In genomic region chr1:153962088-153963029, GRCh38 we compare ENCODE assay signal across 5 cellular contexts.
DNase-seq lines count a peak whose midpoint lies in the region; ATAC-seq lines count a peak whose summit lies in the region.

No MANE protein-coding gene starts in this region.

- H3K36me3 ChIP-seq in HUES48 (ENCODE audit: control insufficient read depth, insufficient read depth, low read length) (peaks cover 31% of the 10 kb centered on the region), muscle layer of colon (ENCODE audit: insufficient read depth, low read length) (peaks cover 18% of the 10 kb centered on the region)

- peak overlapping the region; percentile 93 for H3K4me3 ChIP-seq in HUES48 (ENCODE audit: low read depth, low read length)
- H3K4me3 ChIP-seq in muscle layer of colon (ENCODE audit: low read depth in 1 of 2, low read length in 2 of 2): peak overlapping the region; percentile 67 to 79

- H3K4me1 ChIP-seq in HUES48 (ENCODE audit: control insufficient read depth, insufficient read depth, low read length) (peaks cover 33% of the 10 kb centered on the region), muscle layer of colon (ENCODE audit: insufficient read depth, low read length) (peaks cover 52% of the 10 kb centered on the region)

- DNase-seq in amniotic stem cell (lab: John Stamatoyannopoulos, UW): peak; percentile 22
- DNase-seq in effector CD4-positive, alpha-beta T cell: no peak

- H3K9ac ChIP-seq in HUES48 (ENCODE audit: low read depth, low read length) (peak overlapping the region; percentile 88), muscle layer of colon (ENCODE audit: low read length) (peak overlapping the region; percentile 82)

- ATAC-seq in HG02973 (IDR thresholded peaks at IDR 0.05; ENCODE audit: unreplicated experiment): no peak

- H3K27me3 ChIP-seq in HUES48 (ENCODE audit: control insufficient read depth, insufficient read depth, low read length) (no peaks in the 10 kb centered on the region), muscle layer of colon (ENCODE audit: control insufficient read depth in 1 of 2, insufficient read depth in 2 of 2, low read length in 2 of 2) (no peaks in the 10 kb centered on the region)

- H3K27ac ChIP-seq in HUES48 (ENCODE audit: low read depth, low read length) (peak overlapping the region; percentile 97), muscle layer of colon (ENCODE audit: low read depth, low read length) (peak overlapping the region; percentile 93)

- H3K9me3 ChIP-seq in HUES48 (ENCODE audit: control insufficient read depth, insufficient read depth, low read length) (no peaks in the 10 kb centered on the region), muscle layer of colon (ENCODE audit: low read length) (no peaks in the 10 kb centered on the region)
